In genomic region chr2:96737251-96737650, GRCh38 we compare ENCODE assay signal across 16 cellular contexts. TPM values are rescaled to one million over a fixed set of nuclear protein-coding genes. Genes with fewer than 3 reads are reported as not detected.
DNase-seq lines count a peak whose midpoint lies in the region; ATAC-seq and TF ChIP-seq lines count a peak whose summit lies in the region.
"Had no signal": no experiment of that assay in that cellular context is flagged by ENCODE, and none has a peak within 500 bp of the region (broad histone marks: within the 10 kb centered on the region; RNA-seq: fewer than 3 reads in every experiment).

No MANE protein-coding gene starts in this region.

- H3K4me1 Mint-ChIP-seq in natural killer cell (peaks cover 18 to 33% of the 10 kb centered on the region in 2 donors), T-helper 17 cell (peaks cover 36% of the 10 kb centered on the region), nephron (peaks cover 45% of the 10 kb centered on the region)
- peaks cover 25 to 28% of the 10 kb centered on the region in 2 donors for H3K4me1 Mint-ChIP-seq in natural killer cell treated with Interleukin-12 subunit alpha and Interleukin-12 subunit beta and Interleukin-15 and Interleukin-18, amount 100 ng/mL, for 72 hours (ENCODE audit: low read depth in 2 of 2)
- H3K4me1 Mint-ChIP-seq in stimulated activated effector memory CD8-positive, alpha-beta T cell treated with anti-CD3 and anti-CD28 coated beads, Interleukin-12 subunit alpha, Interleukin-12 subunit beta, amount 100 ng/mL, for 72 hours, result peaks cover 60% of the 10 kb centered on the region

- H3K9me3 ChIP-seq in T-helper 17 cell (ENCODE audit: control insufficient read depth, low read length, poor library complexity, severe bottlenecking) (no peaks in the 10 kb centered on the region), MG63 (no peaks in the 10 kb centered on the region)
- H3K9me3 ChIP-seq: Caco-2 had no signal

- no peak overlapping the region for H3K27ac Mint-ChIP-seq in natural killer cell
- no peak overlapping the region for H3K27ac Mint-ChIP-seq in natural killer cell treated with Interleukin-12 subunit alpha and Interleukin-12 subunit beta and Interleukin-15 and Interleukin-18, amount 100 ng/mL, for 72 hours
- peak overlapping the region; percentile 99 for H3K27ac Mint-ChIP-seq in T-helper 17 cell
- peak overlapping the region in 1 of 3 experiments; percentile 94 for H3K27ac Mint-ChIP-seq in nephron
- H3K27ac Mint-ChIP-seq in stimulated activated effector memory CD8-positive, alpha-beta T cell treated with anti-CD3 and anti-CD28 coated beads, Interleukin-12 subunit alpha, Interleukin-12 subunit beta, amount 100 ng/mL, for 72 hours, result peak overlapping the region; percentile 52

- peaks cover 7% of the 10 kb centered on the region for H3K36me3 Mint-ChIP-seq in natural killer cell
- H3K36me3 Mint-ChIP-seq in natural killer cell treated with Interleukin-12 subunit alpha and Interleukin-12 subunit beta and Interleukin-15 and Interleukin-18, amount 100 ng/mL, for 72 hours, result peaks cover 18% of the 10 kb centered on the region
- peaks cover 4% of the 10 kb centered on the region for H3K36me3 Mint-ChIP-seq in T-helper 17 cell (ENCODE audit: low read depth)
- peaks cover 42% of the 10 kb centered on the region for H3K36me3 Mint-ChIP-seq in nephron (ENCODE audit: low read depth)
- peaks cover 50% of the 10 kb centered on the region for H3K36me3 Mint-ChIP-seq in stimulated activated effector memory CD8-positive, alpha-beta T cell treated with anti-CD3 and anti-CD28 coated beads, Interleukin-12 subunit alpha, Interleukin-12 subunit beta, amount 100 ng/mL, for 72 hours

- no peak for TF ChIP-seq CTCF in natural killer cell (IDR thresholded peaks at IDR 0.05)
- no peak for TF ChIP-seq CTCF in nephron (IDR thresholded peaks at IDR 0.05; ENCODE audit: unreplicated experiment in 3 of 3)

- H3K27me3 Mint-ChIP-seq in natural killer cell (ENCODE audit: low read depth in 2 of 2) (no peaks in the 10 kb centered on the region), T-helper 17 cell (no peaks in the 10 kb centered on the region), nephron (ENCODE audit: low read depth) (no peaks in the 10 kb centered on the region)
- no peaks in the 10 kb centered on the region for H3K27me3 Mint-ChIP-seq in natural killer cell treated with Interleukin-12 subunit alpha and Interleukin-12 subunit beta and Interleukin-15 and Interleukin-18, amount 100 ng/mL, for 72 hours
- H3K27me3 Mint-ChIP-seq: B cell had no signal

- H3K9me3 Mint-ChIP-seq in natural killer cell, result no peaks in the 10 kb centered on the region
- no peaks in the 10 kb centered on the region for H3K9me3 Mint-ChIP-seq in natural killer cell treated with Interleukin-12 subunit alpha and Interleukin-12 subunit beta and Interleukin-15 and Interleukin-18, amount 100 ng/mL, for 72 hours
- H3K9me3 Mint-ChIP-seq in nephron, result no peaks in the 10 kb centered on the region
- H3K9me3 Mint-ChIP-seq in stimulated activated effector memory CD8-positive, alpha-beta T cell treated with anti-CD3 and anti-CD28 coated beads, Interleukin-12 subunit alpha, Interleukin-12 subunit beta, amount 100 ng/mL, for 72 hours, result no peaks in the 10 kb centered on the region
- H3K9me3 Mint-ChIP-seq: CD8-positive, alpha-beta memory T cell had no signal

- H3K36me3 ChIP-seq in MG63, result peaks cover 15% of the 10 kb centered on the region

- no peak overlapping the region for H3K4me3 ChIP-seq in MG63
- H3K4me3 ChIP-seq: GM23248 had no signal

- no peak for DNase-seq in natural killer cell
- no peak for DNase-seq in natural killer cell treated with Interleukin-12 subunit alpha and Interleukin-12 subunit beta and Interleukin-15 and Interleukin-18, amount 100 ng/mL, for 72 hours (ENCODE audit: low spot score)
- DNase-seq in T-helper 17 cell, result no peak
- no peak for DNase-seq in stimulated activated effector memory CD8-positive, alpha-beta T cell treated with anti-CD3 and anti-CD28 coated beads, Interleukin-12 subunit alpha, Interleukin-12 subunit beta, amount 100 ng/mL, for 72 hours (ENCODE audit: low spot score in 2 of 2)
- DNase-seq in MG63, result no peak
- DNase-seq: C1 segment of cervical spinal cord, Caco-2, DND-41, GDM1, GM23248 had no signal

- H3K4me3 Mint-ChIP-seq in natural killer cell (peak overlapping the region; percentile 22), T-helper 17 cell (no peak overlapping the region), nephron (peak overlapping the region; percentile 59 to 80 (median 66))
- no peak overlapping the region for H3K4me3 Mint-ChIP-seq in natural killer cell treated with Interleukin-12 subunit alpha and Interleukin-12 subunit beta and Interleukin-15 and Interleukin-18, amount 100 ng/mL, for 72 hours
- no peak overlapping the region for H3K4me3 Mint-ChIP-seq in stimulated activated effector memory CD8-positive, alpha-beta T cell treated with anti-CD3 and anti-CD28 coated beads, Interleukin-12 subunit alpha, Interleukin-12 subunit beta, amount 100 ng/mL, for 72 hours

- ATAC-seq in natural killer cell (no peak), T-helper 17 cell (no peak), GM19395 (IDR thresholded peaks at IDR 0.05; ENCODE audit: unreplicated experiment) (no peak), HG02938 (IDR thresholded peaks at IDR 0.05; ENCODE audit: unreplicated experiment) (no peak)
- ATAC-seq in natural killer cell treated with Interleukin-12 subunit alpha and Interleukin-12 subunit beta and Interleukin-15 and Interleukin-18, amount 100 ng/mL, for 72 hours, result no peak
- no peak for ATAC-seq in stimulated activated effector memory CD8-positive, alpha-beta T cell treated with anti-CD3 and anti-CD28 coated beads, Interleukin-12 subunit alpha, Interleukin-12 subunit beta, amount 100 ng/mL, for 72 hours
- ATAC-seq: HCT116 had no signal

- intact Hi-C loops in natural killer cell (cut with micrococcal nuclease), result no loop called here

- H3K27me3 ChIP-seq in MG63, result no peaks in the 10 kb centered on the region

RNA-seq across cellular contexts. Expression of gene LMAN2L, which starts 2.6 kb away (rescaled TPM):
- total RNA-seq in natural killer cell (1 to 10 TPM; 4.0 to 7.9 (median 5.9) TPM), T-helper 17 cell (1 to 10 TPM; 3.6 to 7.1 TPM)
- total RNA-seq in natural killer cell treated with Interleukin-12 subunit alpha and Interleukin-12 subunit beta and Interleukin-15 and Interleukin-18, amount 100 ng/mL, for 72 hours, result 1 to 10 TPM; 7.5 to 8.3 TPM
- 28.5 and 32.0 TPM in 2 replicates for total RNA-seq in MG63 (2014; rRNA removed; shearing (Covaris generic); ENCODE audit: low replicate concordance)

RNA-seq across cellular contexts. Expression of gene CNNM4, which starts 23.5 kb away (rescaled TPM):
- total RNA-seq in natural killer cell, result 10 to 100 TPM in 2 of 3 donors, 1 to 10 TPM in 1; 9.9 to 12.1 (median 10.7) TPM
- 1 to 10 TPM; 7.3 to 8.4 TPM for total RNA-seq in natural killer cell treated with Interleukin-12 subunit alpha and Interleukin-12 subunit beta and Interleukin-15 and Interleukin-18, amount 100 ng/mL, for 72 hours
- 1 to 10 TPM; 6.4 to 8.1 TPM for total RNA-seq in T-helper 17 cell
- total RNA-seq in MG63 (2014; rRNA removed; shearing (Covaris generic); ENCODE audit: low replicate concordance), result 1.8 and 3.9 TPM in 2 replicates

Comparison
In these comparisons a context has a peak if more than half of its experiments do, and no peak if none do; other contexts are left out.
1. H3K4me3 Mint-ChIP-seq: peak in natural killer cell (single experiment) and nephron (3 of 3); none in natural killer cell treated with Interleukin-12 subunit alpha and Interleukin-12 subunit beta and Interleukin-15 and Interleukin-18, amount 100 ng/mL, for 72 hours (single experiment), T-helper 17 cell (single experiment) and stimulated activated effector memory CD8-positive, alpha-beta T cell treated with anti-CD3 and anti-CD28 coated beads, Interleukin-12 subunit alpha, Interleukin-12 subunit beta, amount 100 ng/mL, for 72 hours (single experiment).
2. H3K27ac Mint-ChIP-seq: peak in T-helper 17 cell (single experiment) and stimulated activated effector memory CD8-positive, alpha-beta T cell treated with anti-CD3 and anti-CD28 coated beads, Interleukin-12 subunit alpha, Interleukin-12 subunit beta, amount 100 ng/mL, for 72 hours (single experiment); none in natural killer cell (0 of 2) and natural killer cell treated with Interleukin-12 subunit alpha and Interleukin-12 subunit beta and Interleukin-15 and Interleukin-18, amount 100 ng/mL, for 72 hours (0 of 2).